Comparison of ENCODE assay signal across 2 cellular contexts in genomic region chr1:213779228-213779627, GRCh38.
A peak's percentile ranks its signal among the peaks of the same experiment; 100 is the strongest.
TF ChIP-seq lines count a peak whose summit lies in the region.

No MANE protein-coding gene starts in this region.

TF ChIP-seq in HCT116, 20 proteins besides CTCF, POLR2A, EP300 and RAD21:
- TF ChIP-seq SP1 (IDR thresholded peaks at IDR 0.05; ENCODE audit: low read depth) (peak; percentile 24; the same call in 1 of the 2 replicates), ZNF274 (IDR thresholded peaks at IDR 0.05; ENCODE audit: low read depth, low read length) (no peak), FOSL1 (IDR thresholded peaks at IDR 0.05; ENCODE audit: low read depth) (peak; percentile 21; the same call in 1 of the 2 replicates), JUND (IDR thresholded peaks at IDR 0.05) (no peak; the same call in 1 of the 2 replicates), EGR1 (IDR thresholded peaks at IDR 0.05; ENCODE audit: low read depth) (no peak), ATF3 (IDR thresholded peaks at IDR 0.05) (no peak)
TF ChIP-seq in HCT116: peak in this region for 2.

TF ChIP-seq in K562, 482 proteins besides CTCF, POLR2A, EP300 and RAD21:
- TF ChIP-seq ZNF24 (IDR thresholded peaks at IDR 0.05) (no peak), TEAD4 (IDR thresholded peaks at IDR 0.05; ENCODE audit: low read length) (no peak), TEAD4 (CRISPR knock-in tag; IDR thresholded peaks at IDR 0.05; ENCODE audit: borderline replicate concordance) (no peak), ATF3 (IDR thresholded peaks at IDR 0.05) (peak; percentile 31; the same call in 1 of the 2 replicates), ATF3 (CRISPR knock-in tag; conservative IDR thresholded peaks at IDR 0.05) (no peak), KAT7 (CRISPR knock-in tag; IDR thresholded peaks at IDR 0.05; ENCODE audit: borderline replicate concordance) (no peak), PCBP1 (IDR thresholded peaks at IDR 0.05; ENCODE audit: low read depth, low read length, poor library complexity, severe bottlenecking) (no peak), C11orf30 (IDR thresholded peaks at IDR 0.05; ENCODE audit: low read depth) (no peak), ZNF121 (CRISPR knock-in tag; conservative IDR thresholded peaks at IDR 0.05) (no peak)
TF ChIP-seq in K562: peak in this region for 1.
